11 cellular contexts compared by ENCODE assay signal in the genomic region with DNA sequence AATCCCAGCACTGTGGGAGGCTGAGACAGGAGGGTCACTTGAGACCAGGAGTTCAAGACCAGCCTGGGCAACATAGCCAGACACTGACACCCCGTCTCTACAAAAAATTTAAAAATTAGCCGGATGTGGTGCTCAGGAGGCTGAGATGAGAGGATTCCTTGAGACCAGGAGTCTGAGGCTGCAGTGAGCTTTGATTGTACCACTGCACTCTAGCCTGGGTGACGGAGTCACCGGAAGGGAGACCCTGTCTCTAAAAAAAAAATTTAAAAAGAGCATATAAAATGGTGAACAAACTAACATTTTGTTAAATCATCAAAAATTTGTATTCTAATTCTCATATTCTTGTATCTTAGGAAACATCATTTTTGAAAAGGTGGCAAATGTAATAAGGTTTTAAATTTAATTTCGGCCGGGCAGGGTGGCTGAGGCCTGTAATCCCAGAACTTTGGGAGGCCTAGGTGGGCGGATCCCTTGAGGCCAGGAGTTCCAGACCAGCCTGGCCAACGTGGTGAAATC. TPM values are rescaled to one million over a fixed set of nuclear protein-coding genes. Genes with fewer than 3 reads are reported as not detected.
A peak's percentile ranks its signal among the peaks of the same experiment; 100 is the strongest.
DNase-seq lines count a peak whose midpoint lies in the region; ATAC-seq and TF ChIP-seq lines count a peak whose summit lies in the region.
"Had no signal": no experiment of that assay in that cellular context is flagged by ENCODE, and none has a peak within 500 bp of the region (broad histone marks: within the 10 kb centered on the region; RNA-seq: fewer than 3 reads in every experiment).

No MANE protein-coding gene starts in this region.

- H3K27me3 Mint-ChIP-seq in T-helper 17 cell = peaks cover 13% of the 10 kb centered on the region

- H3K4me3 Mint-ChIP-seq in T-helper 17 cell = no peak overlapping the region

- H3K27ac ChIP-seq in BLaER1 (peak overlapping the region; percentile 72), DOHH2 (ENCODE audit: low read depth, low read length) (no peak overlapping the region), lower lobe of right lung (peak overlapping the region; percentile 50)

- H3F3A ChIP-seq in DOHH2 (ENCODE audit: control insufficient read depth, insufficient read depth) = no peaks in the 10 kb centered on the region

- H3K79me2 ChIP-seq in DOHH2 (ENCODE audit: control insufficient read depth, low read length) = no peaks in the 10 kb centered on the region

- H3K9me3 ChIP-seq in BLaER1 (peaks cover 7% of the 10 kb centered on the region; the same call in 1 of the 2 replicates), DOHH2 (ENCODE audit: control insufficient read depth, insufficient read depth, low read length) (no peaks in the 10 kb centered on the region), T-helper 17 cell (ENCODE audit: control insufficient read depth, low read length, poor library complexity, severe bottlenecking) (no peaks in the 10 kb centered on the region), lower lobe of right lung (no peaks in the 10 kb centered on the region)
- H3K9me3 ChIP-seq: tibial artery had no signal

- no peaks in the 10 kb centered on the region for H4K20me1 ChIP-seq in BLaER1
- H4K20me1 ChIP-seq in DOHH2 (ENCODE audit: control insufficient read depth, insufficient read depth, low read depth, low read length) = no peaks in the 10 kb centered on the region

- DNase-seq in T-helper 17 cell (no peak), lower lobe of right lung (no peak), NCI-H2227 treated with DMSO at 0.1 percent for 48 hours (lab: John Stamatoyannopoulos, UW) (no peak), NK-92 (lab: John Stamatoyannopoulos, UW; ENCODE audit: unreplicated experiment) (no peak), NCI-H1092 (lab: John Stamatoyannopoulos, UW) (no peak), hepatic stellate cell (ENCODE audit: low spot score) (no peak)

- intact Hi-C loops in lower lobe of right lung (cut with DNase I) = no loop called here

- peaks cover 9% of the 10 kb centered on the region for H3K4me1 Mint-ChIP-seq in T-helper 17 cell

- H3K4me3 ChIP-seq in BLaER1 (peak overlapping the region; percentile 48), DOHH2 (ENCODE audit: low read length) (peak overlapping the region; percentile 63), lower lobe of right lung (no peak overlapping the region)
- H3K4me3 ChIP-seq: adrenal gland, tibial artery had no signal

- H3K27me3 ChIP-seq in BLaER1 (no peaks in the 10 kb centered on the region), DOHH2 (ENCODE audit: control insufficient read depth, low read length) (no peaks in the 10 kb centered on the region; the same call in 1 of the 2 replicates), lower lobe of right lung (ENCODE audit: low read depth) (no peaks in the 10 kb centered on the region)
- H3K27me3 ChIP-seq: adrenal gland, tibial artery had no signal

- peak overlapping the region; percentile 75 for H3K27ac Mint-ChIP-seq in T-helper 17 cell

- H3K36me3 ChIP-seq in BLaER1 (no peaks in the 10 kb centered on the region), DOHH2 (ENCODE audit: control insufficient read depth, low read length) (no peaks in the 10 kb centered on the region), lower lobe of right lung (no peaks in the 10 kb centered on the region)
- H3K36me3 ChIP-seq: adrenal gland, tibial artery had no signal

- no peak overlapping the region for H3K9ac ChIP-seq in BLaER1

- ATAC-seq in T-helper 17 cell = no peak
- no peak for ATAC-seq in lower lobe of right lung

- H3K4me1 ChIP-seq in BLaER1 = peaks cover 4% of the 10 kb centered on the region; the same call in 1 of the 2 replicates
- H3K4me1 ChIP-seq in DOHH2 (ENCODE audit: control insufficient read depth, low read length) = peaks cover 5% of the 10 kb centered on the region
- peaks cover 4% of the 10 kb centered on the region for H3K4me1 ChIP-seq in lower lobe of right lung
- H3K4me1 ChIP-seq: tibial artery had no signal

- H3K9me2 ChIP-seq in DOHH2 (replicated peaks; ENCODE audit: control insufficient read depth, low read length) = no peaks in the 10 kb centered on the region

- peak overlapping the region; percentile 75 for H3K4me2 ChIP-seq in BLaER1
- H3K4me2 ChIP-seq in DOHH2 (ENCODE audit: low read length) = peak overlapping the region; percentile 70

- no peaks in the 10 kb centered on the region for H3K36me3 Mint-ChIP-seq in T-helper 17 cell (ENCODE audit: low read depth)

- TF ChIP-seq CTCF in DOHH2 (IDR thresholded peaks at IDR 0.05; ENCODE audit: low read depth, low read length, poor library complexity, severe bottlenecking) (no peak), lower lobe of right lung (IDR thresholded peaks at IDR 0.05) (no peak)

RNA-seq across cellular contexts. Expression of gene MAB21L3, which starts 27.1 kb away (rescaled TPM):
- total RNA-seq in T-helper 17 cell (not detected), lower lobe of right lung (1.2 TPM)
- total RNA-seq: activated B cell treated with CpG ODN at 0.5 μM for 24 hours had no signal
